ENCODE assay signal across 9 cellular contexts in the genomic region with DNA sequence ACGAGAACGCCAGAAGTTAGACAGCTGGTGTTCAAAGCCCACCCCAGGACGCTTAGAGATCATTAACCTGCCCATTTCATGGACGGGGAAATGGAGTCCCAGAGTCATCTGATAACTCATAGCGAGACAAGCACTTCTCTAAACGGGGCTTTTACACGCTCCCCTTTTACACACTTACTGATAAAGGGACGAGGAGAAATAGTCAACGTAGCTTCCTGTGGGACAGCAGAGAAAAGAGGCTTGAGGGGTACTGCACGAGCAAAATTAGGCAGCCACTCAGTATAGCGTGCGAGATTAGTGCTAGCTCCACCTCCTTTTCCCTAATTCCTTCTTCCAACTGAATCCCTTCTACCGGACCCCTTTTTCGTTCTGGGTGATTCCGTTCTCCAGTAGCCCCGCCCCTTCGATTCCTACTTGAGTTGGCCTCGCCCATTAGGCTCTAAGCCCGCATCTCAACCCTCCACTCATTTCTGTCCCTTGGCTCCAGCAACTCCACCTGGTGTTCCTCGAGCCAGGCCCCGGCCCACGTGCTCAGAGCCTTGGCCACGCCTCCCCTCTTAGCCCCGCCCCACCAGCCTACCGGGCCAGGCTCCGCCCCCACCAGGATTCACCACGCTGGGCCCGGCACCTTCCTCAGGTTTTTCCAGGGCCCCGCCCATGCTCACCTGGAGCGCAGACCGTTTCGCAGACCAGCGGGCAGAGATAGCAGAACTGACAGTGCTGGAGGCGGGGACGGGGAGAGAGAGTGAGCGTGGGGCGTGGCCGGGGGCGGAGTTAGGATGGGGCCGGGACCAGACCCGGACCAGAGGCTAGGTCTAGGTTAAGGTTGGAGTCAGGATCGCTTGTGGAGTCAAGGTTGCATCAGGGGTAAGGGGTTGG. TPM values are rescaled to one million over a fixed set of nuclear protein-coding genes. Genes with fewer than 3 reads are reported as not detected.
DNase-seq lines count a peak whose midpoint lies in the region; ATAC-seq and TF ChIP-seq lines count a peak whose summit lies in the region.
"Had no signal": no experiment of that assay in that cellular context is flagged by ENCODE, and none has a peak within 500 bp of the region (broad histone marks: within the 10 kb centered on the region; RNA-seq: fewer than 3 reads in every experiment).

No MANE protein-coding gene starts in this region.

- peaks cover 0 to 14% (median 2%) of the 10 kb centered on the region in 4 donors for H3K4me1 ChIP-seq in right lobe of liver
- H3K4me1 ChIP-seq in tibial artery, result peaks cover 0 to 53% (median 34%) of the 10 kb centered on the region in 4 donors

- H3K27ac ChIP-seq in cingulate gyrus (ENCODE audit: low read depth, low read length) (peak overlapping the region; percentile 19), right lobe of liver (peak overlapping the region in 1 of 3 donors; percentile 88), tibial artery (peak overlapping the region; percentile 71 to 80)
- H3K27ac ChIP-seq: SJSA1 had no signal

- WGBS in right lobe of liver (ENCODE audit: insufficient coverage, low coverage, low lambda C conversion rate, missing lambda C conversion rate), result 12% methylated on average over 31 of the region's 42 CpGs

- H3K9me3 ChIP-seq in right lobe of liver, result no peaks in the 10 kb centered on the region
- H3K9me3 ChIP-seq in tibial artery, result no peaks in the 10 kb centered on the region

- no peak for TF ChIP-seq CTCF in LNCaP clone FGC (IDR thresholded peaks at IDR 0.05; ENCODE audit: control insufficient read depth, extremely low read depth, insufficient read depth)
- TF ChIP-seq CTCF in right lobe of liver (IDR thresholded peaks at IDR 0.05), result no peak
- no peak for TF ChIP-seq CTCF in tibial artery (IDR thresholded peaks at IDR 0.05)

- peak overlapping the region; percentile 68 for H3K4me3 ChIP-seq in LNCaP clone FGC (ENCODE audit: low read depth, low read length)
- H3K4me3 ChIP-seq in right lobe of liver, result no peak overlapping the region
- H3K4me3 ChIP-seq in tibial artery, result peak overlapping the region in 1 of 2 donors; percentile 78

- no peaks in the 10 kb centered on the region for H3K36me3 ChIP-seq in right lobe of liver
- H3K36me3 ChIP-seq in tibial artery, result no peaks in the 10 kb centered on the region
- H3K36me3 ChIP-seq: SJSA1 had no signal

- peak; percentile 97 for DNase-seq in DMS153 (lab: John Stamatoyannopoulos, UW)
- DNase-seq in LNCaP clone FGC (ENCODE audit: low read depth), result peak; percentile 97
- peak; percentile 35 for DNase-seq in SHP77 treated with DMSO at 0.1 percent for 48 hours (lab: John Stamatoyannopoulos, UW)
- peak; percentile 63 to 80 (median 78) for DNase-seq in right lobe of liver
- peak in 1 of 2 donors; percentile 78 for DNase-seq in tibial artery

- intact Hi-C loops in right lobe of liver (cut with DNase I), result no loop called here
- intact Hi-C loops in tibial artery (cut with DNase I; ENCODE audit: low total_unique reads), result loop anchor here (5.0 kb wide), 1 partner anchor 34 kb away; the partner anchor contains the start of genes C19orf73 and PPFIA3

- ATAC-seq in right lobe of liver (peak; percentile 1 to 5 (median 2)), GM21576 (IDR thresholded peaks at IDR 0.05; ENCODE audit: unreplicated experiment) (no peak), GM21528 (IDR thresholded peaks at IDR 0.05; ENCODE audit: low FRiP score, unreplicated experiment) (no peak)

- H3K27me3 ChIP-seq in right lobe of liver (no peaks in the 10 kb centered on the region), tibial artery (no peaks in the 10 kb centered on the region)
- H3K27me3 ChIP-seq: SJSA1 had no signal

- TF ChIP-seq POLR2A in right lobe of liver (IDR thresholded peaks at IDR 0.05), result no peak

RNA-seq across cellular contexts. Expression of gene HRC, which starts 3.6 kb away (rescaled TPM):
- under 1 TPM in 4 of 6 experiments, not detected in 2; 0.18 to 0.68 (median 0.19) TPM for total RNA-seq in right lobe of liver
- total RNA-seq: SJSA1 had no signal

RNA-seq across cellular contexts. Expression of gene TRPM4, which starts 6.0 kb away (rescaled TPM):
- 10 to 100 TPM in 5 of 6 experiments, 1 to 10 TPM in 1; 9.2 to 31.1 (median 14.3) TPM for total RNA-seq in right lobe of liver

RNA-seq across cellular contexts. Expression of gene PPFIA3, which starts 32.2 kb away (rescaled TPM):
- 1 to 10 TPM; 1.8 to 6.6 (median 3.1) TPM for total RNA-seq in right lobe of liver

RNA-seq across cellular contexts. Expression of gene C19orf73, which starts 32.6 kb away (rescaled TPM):
- 1 to 10 TPM in 5 of 6 experiments, under 1 TPM in 1; 0.73 to 8.1 (median 1.5) TPM for total RNA-seq in right lobe of liver

RNA-seq across cellular contexts. Expression of gene LIN7B, which starts 37.4 kb away (rescaled TPM):
- 1 to 10 TPM; 1.5 to 4.3 (median 2.4) TPM for total RNA-seq in right lobe of liver

Comparison
In these comparisons a context has a peak if more than half of its experiments do, and no peak if none do; other contexts are left out.
1. ATAC-seq: peak in right lobe of liver (4 of 4); none in GM21576 (single experiment) and GM21528 (single experiment).